8 cellular contexts compared by ENCODE assay signal in the genomic region with DNA sequence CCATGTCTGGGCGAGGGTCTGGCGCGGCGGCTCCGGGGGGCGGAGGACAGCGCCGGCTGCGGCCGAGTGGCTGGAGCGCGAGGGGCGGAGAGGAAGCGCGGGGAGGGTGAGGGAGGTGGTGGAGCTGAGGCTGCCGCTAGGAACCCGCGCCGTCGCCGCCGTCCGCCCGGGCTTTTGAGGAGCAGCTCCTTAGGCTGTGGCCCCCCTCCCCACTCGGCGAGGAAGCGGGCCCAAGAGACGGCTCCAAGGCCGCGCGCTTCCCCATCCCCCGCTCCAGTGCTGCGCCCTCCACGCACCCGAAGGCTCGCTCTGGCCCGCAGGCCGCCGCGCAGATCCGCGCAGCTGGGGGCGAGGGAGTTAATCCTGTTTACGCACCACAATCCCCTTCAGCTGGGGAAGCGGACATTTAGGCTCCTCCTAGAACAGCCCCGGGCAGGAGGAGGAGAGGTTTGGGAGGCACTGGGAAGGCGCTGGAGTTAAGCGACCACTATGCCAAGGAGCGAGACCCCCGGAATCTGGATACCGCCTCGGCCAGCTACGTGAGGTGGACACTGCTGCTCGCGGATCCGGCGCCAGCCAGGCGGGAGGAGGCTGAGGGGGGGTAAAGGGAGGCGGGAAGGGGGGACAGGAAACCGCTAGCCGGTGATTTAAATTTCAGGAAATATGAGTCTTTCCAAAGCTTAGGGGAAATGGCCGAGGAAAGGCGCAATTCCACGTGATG. TPM values are rescaled to one million over a fixed set of nuclear protein-coding genes. Genes with fewer than 3 reads are reported as not detected.
DNase-seq lines count a peak whose midpoint lies in the region; ATAC-seq and TF ChIP-seq lines count a peak whose summit lies in the region.

A gene with protein sequence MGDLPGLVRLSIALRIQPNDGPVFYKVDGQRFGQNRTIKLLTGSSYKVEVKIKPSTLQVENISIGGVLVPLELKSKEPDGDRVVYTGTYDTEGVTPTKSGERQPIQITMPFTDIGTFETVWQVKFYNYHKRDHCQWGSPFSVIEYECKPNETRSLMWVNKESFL (minus strand): TSS at position 553 of the 721 bp plus-strand sequence. CDS start 549 bp downstream, at position 4.

- H3K4me2 ChIP-seq in neural cell (ENCODE audit: low read length) = peak within 1 kb of the TSS; percentile 42

- H3K4me3 Mint-ChIP-seq in activated CD4-positive, alpha-beta T cell treated with anti-CD3 and anti-CD28 coated beads for 36 hours = peak within 1 kb of the TSS; percentile 60
- H3K4me3 Mint-ChIP-seq in activated naive CD8-positive, alpha-beta T cell treated with anti-CD3 and anti-CD28 coated beads, Interleukin-2, amount 50 U/mL, for 24 hours = peak within 1 kb of the TSS; percentile 70

- H3K9me3 ChIP-seq in neural cell (ENCODE audit: low read length) = no peaks in the 10 kb centered on the region

- intact Hi-C loops in activated CD4-positive, alpha-beta T cell treated with anti-CD3 and anti-CD28 coated beads for 36 hours (cut with DNase I, micrococcal nuclease) = no loop called here

- DNase-seq in activated CD4-positive, alpha-beta T cell treated with anti-CD3 and anti-CD28 coated beads for 36 hours = peak; percentile 18
- no peak for DNase-seq in activated CD4-positive, alpha-beta T cell treated with anti-CD3 and anti-CD28 coated beads for 1 hour
- DNase-seq in NCI-H2171 (lab: John Stamatoyannopoulos, UW) (peak; percentile 71), glomerular visceral epithelial cell (ENCODE audit: extremely low spot score) (peak; percentile 65)
- peak; percentile 4 for DNase-seq in activated naive CD8-positive, alpha-beta T cell treated with anti-CD3 and anti-CD28 coated beads, Interleukin-2, amount 50 U/mL, for 24 hours

- H3K36me3 Mint-ChIP-seq in activated CD4-positive, alpha-beta T cell treated with anti-CD3 and anti-CD28 coated beads for 36 hours (ENCODE audit: low read depth) = no peaks in the 10 kb centered on the region
- H3K36me3 Mint-ChIP-seq in activated naive CD8-positive, alpha-beta T cell treated with anti-CD3 and anti-CD28 coated beads, Interleukin-2, amount 50 U/mL, for 24 hours (ENCODE audit: low read depth) = no peaks in the 10 kb centered on the region

- H4K20me1 ChIP-seq in neural cell (ENCODE audit: insufficient read depth) = no peaks in the 10 kb centered on the region

- peaks cover 49% of the 10 kb centered on the region for H3K27me3 Mint-ChIP-seq in activated CD4-positive, alpha-beta T cell treated with anti-CD3 and anti-CD28 coated beads for 36 hours
- peaks cover 56% of the 10 kb centered on the region for H3K27me3 Mint-ChIP-seq in activated naive CD8-positive, alpha-beta T cell treated with anti-CD3 and anti-CD28 coated beads, Interleukin-2, amount 50 U/mL, for 24 hours

- H3K27ac Mint-ChIP-seq in activated CD4-positive, alpha-beta T cell treated with anti-CD3 and anti-CD28 coated beads for 36 hours = no peak within 1 kb of the TSS
- H3K27ac Mint-ChIP-seq in activated naive CD8-positive, alpha-beta T cell treated with anti-CD3 and anti-CD28 coated beads, Interleukin-2, amount 50 U/mL, for 24 hours = peak within 1 kb of the TSS; percentile 62

- POLR2A ChIA-PET in activated CD4-positive, alpha-beta T cell treated with anti-CD3 and anti-CD28 coated beads for 36 hours (lab: Charles Lee) = no interaction called here

- ATAC-seq in activated CD4-positive, alpha-beta T cell treated with anti-CD3 and anti-CD28 coated beads for 36 hours = peak; percentile 49
- peak; percentile 33 for ATAC-seq in activated naive CD8-positive, alpha-beta T cell treated with anti-CD3 and anti-CD28 coated beads, Interleukin-2, amount 50 U/mL, for 24 hours
- ATAC-seq in HG02798 (IDR thresholded peaks at IDR 0.05; ENCODE audit: poor library complexity, unreplicated experiment) (no peak), HG02852 (IDR thresholded peaks at IDR 0.05; ENCODE audit: unreplicated experiment) (no peak)

- no peaks in the 10 kb centered on the region for H3K36me3 ChIP-seq in neural cell (ENCODE audit: insufficient read depth, low read length)

- H3K4me1 Mint-ChIP-seq in activated CD4-positive, alpha-beta T cell treated with anti-CD3 and anti-CD28 coated beads for 36 hours = peaks cover 8% of the 10 kb centered on the region
- H3K4me1 Mint-ChIP-seq in activated naive CD8-positive, alpha-beta T cell treated with anti-CD3 and anti-CD28 coated beads, Interleukin-2, amount 50 U/mL, for 24 hours = peaks cover 9% of the 10 kb centered on the region

- peak within 1 kb of the TSS; percentile 66 for H3K27ac ChIP-seq in neural cell (ENCODE audit: low read length)

- H3K4me3 ChIP-seq in neural cell (ENCODE audit: low read length) = peak within 1 kb of the TSS; percentile 73

- peak within 1 kb of the TSS; percentile 68 for H3K9ac ChIP-seq in neural cell (ENCODE audit: low read length)

- peak within 1 kb of the TSS; percentile 51 for H2AFZ ChIP-seq in neural cell (ENCODE audit: low read depth, low read length)

- TF ChIP-seq CTCF in neural cell (IDR thresholded peaks at IDR 0.05; ENCODE audit: poor library complexity, severe bottlenecking) = peak; percentile 25

- H3K27me3 ChIP-seq in neural cell (ENCODE audit: insufficient read depth, low read depth, low read length) = peaks cover 34% of the 10 kb centered on the region

- CTCF ChIA-PET in activated CD4-positive, alpha-beta T cell treated with anti-CD3 and anti-CD28 coated beads for 36 hours (lab: Charles Lee) = no interaction called here

- peak; percentile 8 for TF ChIP-seq RAD21 in neural cell (conservative IDR thresholded peaks at IDR 0.05)

- H3F3A ChIP-seq in neural cell (ENCODE audit: insufficient read depth, low read length, poor library complexity, severe bottlenecking) = no peaks in the 10 kb centered on the region

- no peaks in the 10 kb centered on the region for H3K9me2 ChIP-seq in neural cell (ENCODE audit: insufficient read depth, low read length)

- H3K79me2 ChIP-seq in neural cell (replicated peaks; ENCODE audit: insufficient read depth, low read length) = no peaks in the 10 kb centered on the region

- TF ChIP-seq EP300 in neural cell (conservative IDR thresholded peaks at IDR 0.05; ENCODE audit: poor library complexity, severe bottlenecking) = no peak

- H3K9me3 Mint-ChIP-seq in activated CD4-positive, alpha-beta T cell treated with anti-CD3 and anti-CD28 coated beads for 36 hours (ENCODE audit: low read depth) = no peaks in the 10 kb centered on the region
- peaks cover under 1% of the 10 kb centered on the region for H3K9me3 Mint-ChIP-seq in activated naive CD8-positive, alpha-beta T cell treated with anti-CD3 and anti-CD28 coated beads, Interleukin-2, amount 50 U/mL, for 24 hours

TF ChIP-seq in neural cell, 6 proteins besides CTCF, POLR2A, EP300 and RAD21:
- peak; percentile 77 for TF ChIP-seq TAF1 (IDR thresholded peaks at IDR 0.05; ENCODE audit: low read depth)
- no peak for TF ChIP-seq EZH2 (IDR thresholded peaks at IDR 0.05; ENCODE audit: borderline replicate concordance, insufficient read depth, low read length, poor library complexity, severe bottlenecking)
- peak; percentile 6 for TF ChIP-seq MXI1 (conservative IDR thresholded peaks at IDR 0.05; ENCODE audit: poor library complexity, severe bottlenecking)
- TF ChIP-seq, protein P1, sequence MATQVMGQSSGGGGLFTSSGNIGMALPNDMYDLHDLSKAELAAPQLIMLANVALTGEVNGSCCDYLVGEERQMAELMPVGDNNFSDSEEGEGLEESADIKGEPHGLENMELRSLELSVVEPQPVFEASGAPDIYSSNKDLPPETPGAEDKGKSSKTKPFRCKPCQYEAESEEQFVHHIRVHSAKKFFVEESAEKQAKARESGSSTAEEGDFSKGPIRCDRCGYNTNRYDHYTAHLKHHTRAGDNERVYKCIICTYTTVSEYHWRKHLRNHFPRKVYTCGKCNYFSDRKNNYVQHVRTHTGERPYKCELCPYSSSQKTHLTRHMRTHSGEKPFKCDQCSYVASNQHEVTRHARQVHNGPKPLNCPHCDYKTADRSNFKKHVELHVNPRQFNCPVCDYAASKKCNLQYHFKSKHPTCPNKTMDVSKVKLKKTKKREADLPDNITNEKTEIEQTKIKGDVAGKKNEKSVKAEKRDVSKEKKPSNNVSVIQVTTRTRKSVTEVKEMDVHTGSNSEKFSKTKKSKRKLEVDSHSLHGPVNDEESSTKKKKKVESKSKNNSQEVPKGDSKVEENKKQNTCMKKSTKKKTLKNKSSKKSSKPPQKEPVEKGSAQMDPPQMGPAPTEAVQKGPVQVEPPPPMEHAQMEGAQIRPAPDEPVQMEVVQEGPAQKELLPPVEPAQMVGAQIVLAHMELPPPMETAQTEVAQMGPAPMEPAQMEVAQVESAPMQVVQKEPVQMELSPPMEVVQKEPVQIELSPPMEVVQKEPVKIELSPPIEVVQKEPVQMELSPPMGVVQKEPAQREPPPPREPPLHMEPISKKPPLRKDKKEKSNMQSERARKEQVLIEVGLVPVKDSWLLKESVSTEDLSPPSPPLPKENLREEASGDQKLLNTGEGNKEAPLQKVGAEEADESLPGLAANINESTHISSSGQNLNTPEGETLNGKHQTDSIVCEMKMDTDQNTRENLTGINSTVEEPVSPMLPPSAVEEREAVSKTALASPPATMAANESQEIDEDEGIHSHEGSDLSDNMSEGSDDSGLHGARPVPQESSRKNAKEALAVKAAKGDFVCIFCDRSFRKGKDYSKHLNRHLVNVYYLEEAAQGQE (IDR thresholded peaks at IDR 0.05; ENCODE audit: borderline replicate concordance) = peak; percentile 28
- peak; percentile 3 for TF ChIP-seq SMC3 (conservative IDR thresholded peaks at IDR 0.05; ENCODE audit: poor library complexity)
- peak; percentile 4 for TF ChIP-seq POLR2AphosphoS5 (IDR thresholded peaks at IDR 0.05)

RNA-seq across cellular contexts. Expression of the gene that starts here (rescaled TPM):
- not detected for total RNA-seq in activated CD4-positive, alpha-beta T cell treated with anti-CD3 and anti-CD28 coated beads for 36 hours
- 26.7 and 28.2 TPM in 2 replicates for polyA plus RNA-seq in neural cell
- 13.1 and 17.0 TPM in 2 replicates for polyA minus RNA-seq in neural cell

Comparison
In these comparisons a context has a peak if more than half of its experiments do, and no peak if none do; other contexts are left out.
1. Peak in DNase-seq and ATAC-seq in activated CD4-positive, alpha-beta T cell treated with anti-CD3 and anti-CD28 coated beads for 36 hours; RNA of the gene not detected or under 1 TPM.